8 cellular contexts compared by ENCODE assay signal in genomic region chrX:108537005-108537404, GRCh38.
DNase-seq lines count a peak whose midpoint lies in the region; ATAC-seq and TF ChIP-seq lines count a peak whose summit lies in the region.

No MANE protein-coding gene starts in this region.

- no CpG with 5 or more reads among the region's 2 CpGs for WGBS in IMR-90 (ENCODE audit: extremely low coverage in 2 of 2, insufficient read length in 1 of 2), 2 experiments

- H3K27ac Mint-ChIP-seq in activated CD8-positive, alpha-beta memory T cell treated with anti-CD3 and anti-CD28 coated beads, Interleukin-2, amount 10 ng/mL, durations not matched to agents 7 days and 5 days = no peak overlapping the region

- no peaks in the 10 kb centered on the region for H3K79me1 ChIP-seq in IMR-90 (ENCODE audit: low read depth in 1 of 2, low read length in 2 of 2)

- TF ChIP-seq CTCF in IMR-90 (conservative IDR thresholded peaks at IDR 0.05; ENCODE audit: low read depth, low read length) = peak; percentile 67
- peak; percentile 66 for TF ChIP-seq CTCF in fibroblast of villous mesenchyme (IDR thresholded peaks at IDR 0.05; ENCODE audit: insufficient read depth, low read depth, low read length)

- TF ChIP-seq POLR2A in IMR-90 (IDR thresholded peaks at IDR 0.05; ENCODE audit: low read depth, low read length) = no peak

- no peak overlapping the region for H3K18ac ChIP-seq in IMR-90 (ENCODE audit: low read depth, low read length)

- dilution Hi-C loops in IMR-90 (cut with HindIII; ENCODE audit: low sequenced_read_pairs, unreplicated experiment) = no loop called here

- no peak overlapping the region for H3K4ac ChIP-seq in IMR-90 (ENCODE audit: low read depth, low read length)

- no peak overlapping the region for H4K5ac ChIP-seq in IMR-90 (ENCODE audit: low read depth, low read length)

- H3K9me1 ChIP-seq in IMR-90 (ENCODE audit: insufficient read depth, low read length) = no peaks in the 10 kb centered on the region

- no peak overlapping the region for H2AK5ac ChIP-seq in IMR-90 (ENCODE audit: low read depth, low read length)

- H3K9me3 ChIP-seq in IMR-90 (ENCODE audit: control insufficient read depth, insufficient read depth, low read length) = no peaks in the 10 kb centered on the region

- POLR2A ChIA-PET in IMR-90 (lab: Charles Lee; ENCODE audit: unreplicated experiment) = no interaction called here

- no peak overlapping the region for H3K23ac ChIP-seq in IMR-90 (ENCODE audit: low read depth, low read length)

- H3K36me3 Mint-ChIP-seq in activated CD8-positive, alpha-beta memory T cell treated with anti-CD3 and anti-CD28 coated beads, Interleukin-2, amount 10 ng/mL, durations not matched to agents 7 days and 5 days = no peaks in the 10 kb centered on the region

- no peak overlapping the region for H2AK9ac ChIP-seq in IMR-90 (replicated peaks; ENCODE audit: low read depth, low read length, poor library complexity)

- peaks cover 1% of the 10 kb centered on the region; the same call in 1 of the 2 replicates for H3K36me3 ChIP-seq in IMR-90 (ENCODE audit: control insufficient read depth, insufficient read depth, low read length)

- no peak overlapping the region for H2BK20ac ChIP-seq in IMR-90 (ENCODE audit: low read depth, low read length)

- H2AFZ ChIP-seq in IMR-90 (replicated peaks; ENCODE audit: low read length, poor library complexity) = no peak overlapping the region

- H3K27me3 ChIP-seq in IMR-90 (ENCODE audit: control insufficient read depth, insufficient read depth, low read length) = no peaks in the 10 kb centered on the region

- H3K9me3 Mint-ChIP-seq in activated CD8-positive, alpha-beta memory T cell treated with anti-CD3 and anti-CD28 coated beads, Interleukin-2, amount 10 ng/mL, durations not matched to agents 7 days and 5 days (ENCODE audit: low read depth) = no peaks in the 10 kb centered on the region

- DNase-seq in DMS153 (lab: John Stamatoyannopoulos, UW) = peak; percentile 1
- no peak for DNase-seq in DMS153 treated with DMSO at 0.1 percent for 48 hours (lab: John Stamatoyannopoulos, UW; ENCODE audit: unreplicated experiment)
- DNase-seq in IMR-90 = peak; percentile 38
- DNase-seq in RPMI7951 (ENCODE audit: low read depth) = peak; percentile 15
- peak; percentile 52 for DNase-seq in fibroblast of villous mesenchyme (ENCODE audit: low read depth)
- peak; percentile 6 for DNase-seq in smooth muscle cell of the brain vasculature (ENCODE audit: low read depth, low spot score)
- DNase-seq in activated CD8-positive, alpha-beta memory T cell treated with anti-CD3 and anti-CD28 coated beads, Interleukin-2, amount 10 ng/mL, durations not matched to agents 7 days and 5 days = no peak

- no peaks in the 10 kb centered on the region for H4K20me1 ChIP-seq in IMR-90 (ENCODE audit: insufficient read depth, low read length)

- H3K9ac ChIP-seq in IMR-90 (ENCODE audit: low read depth, low read length) = no peak overlapping the region

- H3K14ac ChIP-seq in IMR-90 (replicated peaks; ENCODE audit: low read depth, low read length) = no peak overlapping the region

- H2BK120ac ChIP-seq in IMR-90 (ENCODE audit: low read depth, low read length) = no peak overlapping the region

- ATAC-seq in GM21619 (IDR thresholded peaks at IDR 0.05; ENCODE audit: unreplicated experiment) (peak; percentile 88), IMR-90 (ENCODE audit: low read depth) (peak; percentile 83)
- no peak for ATAC-seq in activated CD8-positive, alpha-beta memory T cell treated with anti-CD3 and anti-CD28 coated beads, Interleukin-2, amount 10 ng/mL, durations not matched to agents 7 days and 5 days

- no peaks in the 10 kb centered on the region for H3K4me1 Mint-ChIP-seq in activated CD8-positive, alpha-beta memory T cell treated with anti-CD3 and anti-CD28 coated beads, Interleukin-2, amount 10 ng/mL, durations not matched to agents 7 days and 5 days

- peak; percentile 72 for TF ChIP-seq RAD21 in IMR-90 (IDR thresholded peaks at IDR 0.05; ENCODE audit: low read length)

- in situ Hi-C loops in IMR-90 (cut with MboI; ENCODE audit: low sequenced_read_pairs) = no loop called here

- H2BK5ac ChIP-seq in IMR-90 (ENCODE audit: low read depth, low read length, poor library complexity, severe bottlenecking) = no peak overlapping the region

- CTCF ChIA-PET in IMR-90 (lab: Yijun Ruan, JAX) = interaction anchor here (0.6 to 1.5 kb wide), 4 partner anchors 233 to 377 kb away, joined by 3 to 4 read pairs (median 4); no protein-coding TSS in a partner anchor
- CTCF ChIA-PET in activated CD8-positive, alpha-beta memory T cell treated with anti-CD3 and anti-CD28 coated beads, Interleukin-2, amount 10 ng/mL, durations not matched to agents 7 days and 5 days (lab: Charles Lee) = no interaction called here

- no peak overlapping the region for H3K4me3 Mint-ChIP-seq in activated CD8-positive, alpha-beta memory T cell treated with anti-CD3 and anti-CD28 coated beads, Interleukin-2, amount 10 ng/mL, durations not matched to agents 7 days and 5 days

- intact Hi-C loops in IMR-90 (cut with micrococcal nuclease) = loop anchor here (1.0 to 5.0 kb wide), 4 partner anchors 95 to 338 kb away; no protein-coding TSS in a partner anchor

- no TSS peak for BruUV-seq in IMR-90 (replicated peaks; lab: Mats Ljungman, UMichigan)

- H3K27ac ChIP-seq in IMR-90 (ENCODE audit: insufficient read depth, low read length) = no peak overlapping the region

- no peak overlapping the region for H2BK15ac ChIP-seq in IMR-90 (ENCODE audit: low read depth, low read length)

- no peak overlapping the region for H4K91ac ChIP-seq in IMR-90 (ENCODE audit: insufficient read depth, low read depth, low read length)

- H4K8ac ChIP-seq in IMR-90 (ENCODE audit: low read depth in 2 of 2, low read length in 2 of 2) = no peak overlapping the region

- H3K4me1 ChIP-seq in IMR-90 (ENCODE audit: control insufficient read depth, insufficient read depth, low read length) = no peaks in the 10 kb centered on the region

- H3K4me2 ChIP-seq in IMR-90 (ENCODE audit: low read depth, low read length) = no peak overlapping the region

- no peak overlapping the region for H3K4me3 ChIP-seq in IMR-90 (ENCODE audit: insufficient read depth, low read depth, low read length)
- H3K4me3 ChIP-seq in fibroblast of villous mesenchyme (ENCODE audit: low read depth, low read length) = no peak overlapping the region

- no peaks in the 10 kb centered on the region for H3K27me3 Mint-ChIP-seq in activated CD8-positive, alpha-beta memory T cell treated with anti-CD3 and anti-CD28 coated beads, Interleukin-2, amount 10 ng/mL, durations not matched to agents 7 days and 5 days

- no peak overlapping the region for H3K56ac ChIP-seq in IMR-90 (ENCODE audit: extremely low read depth, insufficient read depth, low read length)

TF ChIP-seq in IMR-90, 13 proteins besides CTCF, POLR2A, EP300 and RAD21:
- TF ChIP-seq SMC3 (IDR thresholded peaks at IDR 0.05; ENCODE audit: low read depth, low read length) (peak; percentile 67), RFX5 (IDR thresholded peaks at IDR 0.05; ENCODE audit: low read depth, low read length) (no peak)

Comparison
In these comparisons a context has a peak if more than half of its experiments do, and no peak if none do; other contexts are left out.
1. DNase-seq: peak in DMS153 (single experiment), IMR-90 (single experiment), RPMI7951 (single experiment), fibroblast of villous mesenchyme (single experiment) and smooth muscle cell of the brain vasculature (single experiment); none in DMS153 treated with DMSO at 0.1 percent for 48 hours (single experiment) and activated CD8-positive, alpha-beta memory T cell treated with anti-CD3 and anti-CD28 coated beads, Interleukin-2, amount 10 ng/mL, durations not matched to agents 7 days and 5 days (single experiment).